In genomic region chr5:151222769-151223446, GRCh38 we compare ENCODE assay signal across 8 cellular contexts. TPM values are rescaled to one million over a fixed set of nuclear protein-coding genes. Genes with fewer than 3 reads are reported as not detected.
A peak's percentile ranks its signal among the peaks of the same experiment; 100 is the strongest.
DNase-seq lines count a peak whose midpoint lies in the region; ATAC-seq and TF ChIP-seq lines count a peak whose summit lies in the region.

No MANE protein-coding gene starts in this region.

- H3K27me3 ChIP-seq in CD8-positive, alpha-beta T cell (ENCODE audit: insufficient read depth, low read length): no peaks in the 10 kb centered on the region
- H3K27me3 ChIP-seq in rectal smooth muscle tissue (ENCODE audit: control insufficient read depth, insufficient read depth, low read length): no peaks in the 10 kb centered on the region

- H3K9me3 Mint-ChIP-seq in CD8-positive, alpha-beta T cell: no peaks in the 10 kb centered on the region
- no peaks in the 10 kb centered on the region for H3K9me3 Mint-ChIP-seq in activated CD8-positive, alpha-beta T cell treated with anti-CD3 and anti-CD28 coated beads, Interleukin-2, amount 10 ng/mL, durations not matched to agents 7 days and 5 days (ENCODE audit: insufficient read depth)

- H3K4me1 ChIP-seq in CD8-positive, alpha-beta T cell (ENCODE audit: insufficient read depth, low read length): peaks cover 66% of the 10 kb centered on the region
- peaks cover 22% of the 10 kb centered on the region for H3K4me1 ChIP-seq in rectal smooth muscle tissue (ENCODE audit: control insufficient read depth, insufficient read depth, low read length)

- peaks cover 66% of the 10 kb centered on the region for H3K4me1 Mint-ChIP-seq in CD8-positive, alpha-beta T cell (ENCODE audit: low read depth)
- peaks cover 62% of the 10 kb centered on the region for H3K4me1 Mint-ChIP-seq in activated CD8-positive, alpha-beta T cell treated with anti-CD3 and anti-CD28 coated beads, Interleukin-2, amount 10 ng/mL, durations not matched to agents 7 days and 5 days (ENCODE audit: low read depth)

- H3K27me3 Mint-ChIP-seq in CD8-positive, alpha-beta T cell (ENCODE audit: low read depth): no peaks in the 10 kb centered on the region
- H3K27me3 Mint-ChIP-seq in activated CD8-positive, alpha-beta T cell treated with anti-CD3 and anti-CD28 coated beads, Interleukin-2, amount 10 ng/mL, durations not matched to agents 7 days and 5 days (ENCODE audit: low read depth): no peaks in the 10 kb centered on the region

- peaks cover 42% of the 10 kb centered on the region for H3K36me3 Mint-ChIP-seq in CD8-positive, alpha-beta T cell
- peaks cover 56% of the 10 kb centered on the region for H3K36me3 Mint-ChIP-seq in activated CD8-positive, alpha-beta T cell treated with anti-CD3 and anti-CD28 coated beads, Interleukin-2, amount 10 ng/mL, durations not matched to agents 7 days and 5 days (ENCODE audit: low read depth)

- H3K4me3 Mint-ChIP-seq in CD8-positive, alpha-beta T cell: peak overlapping the region; percentile 89
- H3K4me3 Mint-ChIP-seq in activated CD8-positive, alpha-beta T cell treated with anti-CD3 and anti-CD28 coated beads, Interleukin-2, amount 10 ng/mL, durations not matched to agents 7 days and 5 days: peak overlapping the region; percentile 85

- H3K27ac ChIP-seq in CD8-positive, alpha-beta T cell (ENCODE audit: low read depth, low read length): peak overlapping the region; percentile 69
- H3K27ac ChIP-seq in rectal smooth muscle tissue (ENCODE audit: low read depth, low read length): peak overlapping the region; percentile 89

- POLR2A ChIA-PET in CD8-positive, alpha-beta T cell (lab: Charles Lee): interaction anchor here (0.8 to 5.4 kb wide), 15 partner anchors 10 to 97 kb away, joined by 3 to 94 read pairs (median 6); partner anchors contain the start of gene GM2A
- POLR2A ChIA-PET in activated CD8-positive, alpha-beta T cell treated with anti-CD3 and anti-CD28 coated beads, Interleukin-2, amount 10 ng/mL, durations not matched to agents 7 days and 5 days (lab: Charles Lee): interaction anchor here (1.3 to 4.7 kb wide), 6 partner anchors 10 to 66 kb away, joined by 4 to 114 read pairs (median 7); partner anchors contain the start of genes ANXA6 and GM2A

- CTCF ChIA-PET in CD8-positive, alpha-beta T cell (lab: Charles Lee): interaction anchor here (1.0 to 5.1 kb wide), 14 partner anchors 9 to 99 kb away, joined by 3 to 52 read pairs (median 6); no protein-coding TSS in a partner anchor
- CTCF ChIA-PET in activated CD8-positive, alpha-beta T cell treated with anti-CD3 and anti-CD28 coated beads, Interleukin-2, amount 10 ng/mL, durations not matched to agents 7 days and 5 days (lab: Charles Lee): interaction anchor here (1.1 to 11.9 kb wide), 8 partner anchors 10 to 225 kb away, joined by 3 to 133 read pairs (median 10); partner anchors contain the start of genes GM2A and SLC36A1

- H3K9ac ChIP-seq in rectal smooth muscle tissue (ENCODE audit: low read length): peak overlapping the region; percentile 76

- intact Hi-C loops in CD8-positive, alpha-beta T cell (cut with DNase I, micrococcal nuclease): loop anchor here (1.0 to 5.0 kb wide), 4 partner anchors 9 to 36 kb away; no protein-coding TSS in a partner anchor

- no peak for TF ChIP-seq CTCF in CD8-positive, alpha-beta T cell (IDR thresholded peaks at IDR 0.05)

- H3K9me3 ChIP-seq in CD8-positive, alpha-beta T cell (ENCODE audit: low read length): no peaks in the 10 kb centered on the region

- H3K4me3 ChIP-seq in CD8-positive, alpha-beta T cell (ENCODE audit: low read depth, low read length): peak overlapping the region; percentile 67
- peak overlapping the region; percentile 79 for H3K4me3 ChIP-seq in rectal smooth muscle tissue (ENCODE audit: low read length)

- H3K36me3 ChIP-seq in CD8-positive, alpha-beta T cell (ENCODE audit: insufficient read depth, low read length): peaks cover 5% of the 10 kb centered on the region
- H3K36me3 ChIP-seq in rectal smooth muscle tissue (ENCODE audit: control insufficient read depth, insufficient read depth, low read length): no peaks in the 10 kb centered on the region

- peak; percentile 58 for ATAC-seq in CD8-positive, alpha-beta T cell
- peak; percentile 63 for ATAC-seq in GM21360 (IDR thresholded peaks at IDR 0.05; ENCODE audit: unreplicated experiment)
- ATAC-seq in HG03571 (IDR thresholded peaks at IDR 0.05; ENCODE audit: unreplicated experiment): peak; percentile 61
- peak; percentile 82 for ATAC-seq in activated CD8-positive, alpha-beta T cell treated with anti-CD3 and anti-CD28 coated beads, Interleukin-2, amount 10 ng/mL, durations not matched to agents 7 days and 5 days
- no peak for ATAC-seq in HG03469 (IDR thresholded peaks at IDR 0.05; ENCODE audit: unreplicated experiment)

- DNase-seq in CD8-positive, alpha-beta T cell: peak in 5 of 7 experiments; percentile 48 to 76 (median 54)
- DNase-seq in activated CD8-positive, alpha-beta T cell treated with anti-CD3 and anti-CD28 coated beads, Interleukin-2, amount 10 ng/mL, durations not matched to agents 7 days and 5 days: peak; percentile 74
- DNase-seq in germinal center (ENCODE audit: low spot score) (peak; percentile 57), NCI-H526 treated with DMSO at 0.1 percent for 48 hours (lab: John Stamatoyannopoulos, UW) (no peak)

- peak overlapping the region; percentile 96 for H3K27ac Mint-ChIP-seq in CD8-positive, alpha-beta T cell
- peak overlapping the region; percentile 91 for H3K27ac Mint-ChIP-seq in activated CD8-positive, alpha-beta T cell treated with anti-CD3 and anti-CD28 coated beads, Interleukin-2, amount 10 ng/mL, durations not matched to agents 7 days and 5 days

RNA-seq across cellular contexts. Expression of gene CCDC69, which starts 1.0 kb away (rescaled TPM):
- 10 to 100 TPM; 96.3 to 98.5 TPM for total RNA-seq in CD8-positive, alpha-beta T cell
- total RNA-seq in activated CD8-positive, alpha-beta T cell treated with anti-CD3 and anti-CD28 coated beads, Interleukin-2, amount 10 ng/mL, durations not matched to agents 7 days and 5 days: 10 to 100 TPM; 87.6 to 92.7 TPM

RNA-seq across cellular contexts. Expression of gene GM2A, which starts 30.1 kb away (rescaled TPM):
- 1 to 10 TPM; 3.4 to 5.0 TPM for total RNA-seq in CD8-positive, alpha-beta T cell
- 10 to 100 TPM; 19.5 to 19.6 TPM for total RNA-seq in activated CD8-positive, alpha-beta T cell treated with anti-CD3 and anti-CD28 coated beads, Interleukin-2, amount 10 ng/mL, durations not matched to agents 7 days and 5 days
